ENCODE assay signal across 1 cellular context in the genomic region with DNA sequence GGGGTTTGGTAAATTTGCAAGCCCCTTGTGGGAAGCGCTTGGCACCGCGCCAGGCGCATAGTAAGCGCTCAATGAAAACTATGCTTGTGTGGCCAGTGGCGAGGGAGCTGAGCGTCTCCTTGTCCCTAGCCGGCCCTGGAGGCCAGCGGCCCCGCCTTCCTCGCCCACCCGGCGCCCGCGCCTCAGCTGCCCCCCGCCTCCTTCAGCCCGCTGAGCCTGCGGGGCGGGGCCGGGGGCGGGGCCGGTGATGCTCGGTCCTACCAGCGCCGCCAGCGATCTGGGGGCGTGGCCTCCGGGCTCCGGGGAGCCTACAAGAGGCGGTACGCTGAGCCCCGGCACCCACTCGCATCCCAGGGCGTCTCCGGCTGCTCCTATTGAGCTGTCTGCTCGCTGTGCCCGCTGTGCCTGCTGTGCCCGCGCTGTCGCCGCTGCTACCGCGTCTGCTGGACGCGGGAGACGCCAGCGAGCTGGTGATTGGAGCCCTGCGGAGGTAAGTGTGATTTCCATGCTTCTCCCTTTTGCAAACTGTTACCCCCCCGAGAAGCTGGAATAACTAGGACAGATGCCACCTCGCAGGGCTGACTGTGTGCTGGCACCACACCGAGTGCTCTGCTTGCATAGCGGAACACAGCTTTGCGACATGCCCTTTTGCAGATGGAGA.
A peak's percentile ranks its signal among the peaks of the same experiment; 100 is the strongest.
TF ChIP-seq lines count a peak whose summit lies in the region.

A gene with protein sequence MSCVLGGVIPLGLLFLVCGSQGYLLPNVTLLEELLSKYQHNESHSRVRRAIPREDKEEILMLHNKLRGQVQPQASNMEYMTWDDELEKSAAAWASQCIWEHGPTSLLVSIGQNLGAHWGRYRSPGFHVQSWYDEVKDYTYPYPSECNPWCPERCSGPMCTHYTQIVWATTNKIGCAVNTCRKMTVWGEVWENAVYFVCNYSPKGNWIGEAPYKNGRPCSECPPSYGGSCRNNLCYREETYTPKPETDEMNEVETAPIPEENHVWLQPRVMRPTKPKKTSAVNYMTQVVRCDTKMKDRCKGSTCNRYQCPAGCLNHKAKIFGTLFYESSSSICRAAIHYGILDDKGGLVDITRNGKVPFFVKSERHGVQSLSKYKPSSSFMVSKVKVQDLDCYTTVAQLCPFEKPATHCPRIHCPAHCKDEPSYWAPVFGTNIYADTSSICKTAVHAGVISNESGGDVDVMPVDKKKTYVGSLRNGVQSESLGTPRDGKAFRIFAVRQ (plus strand): TSS at position 342 of the 661 bp plus-strand sequence. CDS start 18,511 bp downstream, outside the sequence.

TF ChIP-seq in K562, 482 proteins besides CTCF, POLR2A, EP300 and RAD21 (continued from another document):
- TF ChIP-seq, protein P1, sequence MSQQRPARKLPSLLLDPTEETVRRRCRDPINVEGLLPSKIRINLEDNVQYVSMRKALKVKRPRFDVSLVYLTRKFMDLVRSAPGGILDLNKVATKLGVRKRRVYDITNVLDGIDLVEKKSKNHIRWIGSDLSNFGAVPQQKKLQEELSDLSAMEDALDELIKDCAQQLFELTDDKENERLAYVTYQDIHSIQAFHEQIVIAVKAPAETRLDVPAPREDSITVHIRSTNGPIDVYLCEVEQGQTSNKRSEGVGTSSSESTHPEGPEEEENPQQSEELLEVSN (IDR thresholded peaks at IDR 0.05; ENCODE audit: borderline replicate concordance in 1 of 2, extremely low read depth in 1 of 2, insufficient read depth in 1 of 2, insufficient read length in 1 of 2, low read depth in 1 of 2, low read length in 1 of 2, poor library complexity in 1 of 2, severe bottlenecking in 1 of 2) = peak in 1 of 2 experiments; percentile 27
- TF ChIP-seq, protein P2, sequence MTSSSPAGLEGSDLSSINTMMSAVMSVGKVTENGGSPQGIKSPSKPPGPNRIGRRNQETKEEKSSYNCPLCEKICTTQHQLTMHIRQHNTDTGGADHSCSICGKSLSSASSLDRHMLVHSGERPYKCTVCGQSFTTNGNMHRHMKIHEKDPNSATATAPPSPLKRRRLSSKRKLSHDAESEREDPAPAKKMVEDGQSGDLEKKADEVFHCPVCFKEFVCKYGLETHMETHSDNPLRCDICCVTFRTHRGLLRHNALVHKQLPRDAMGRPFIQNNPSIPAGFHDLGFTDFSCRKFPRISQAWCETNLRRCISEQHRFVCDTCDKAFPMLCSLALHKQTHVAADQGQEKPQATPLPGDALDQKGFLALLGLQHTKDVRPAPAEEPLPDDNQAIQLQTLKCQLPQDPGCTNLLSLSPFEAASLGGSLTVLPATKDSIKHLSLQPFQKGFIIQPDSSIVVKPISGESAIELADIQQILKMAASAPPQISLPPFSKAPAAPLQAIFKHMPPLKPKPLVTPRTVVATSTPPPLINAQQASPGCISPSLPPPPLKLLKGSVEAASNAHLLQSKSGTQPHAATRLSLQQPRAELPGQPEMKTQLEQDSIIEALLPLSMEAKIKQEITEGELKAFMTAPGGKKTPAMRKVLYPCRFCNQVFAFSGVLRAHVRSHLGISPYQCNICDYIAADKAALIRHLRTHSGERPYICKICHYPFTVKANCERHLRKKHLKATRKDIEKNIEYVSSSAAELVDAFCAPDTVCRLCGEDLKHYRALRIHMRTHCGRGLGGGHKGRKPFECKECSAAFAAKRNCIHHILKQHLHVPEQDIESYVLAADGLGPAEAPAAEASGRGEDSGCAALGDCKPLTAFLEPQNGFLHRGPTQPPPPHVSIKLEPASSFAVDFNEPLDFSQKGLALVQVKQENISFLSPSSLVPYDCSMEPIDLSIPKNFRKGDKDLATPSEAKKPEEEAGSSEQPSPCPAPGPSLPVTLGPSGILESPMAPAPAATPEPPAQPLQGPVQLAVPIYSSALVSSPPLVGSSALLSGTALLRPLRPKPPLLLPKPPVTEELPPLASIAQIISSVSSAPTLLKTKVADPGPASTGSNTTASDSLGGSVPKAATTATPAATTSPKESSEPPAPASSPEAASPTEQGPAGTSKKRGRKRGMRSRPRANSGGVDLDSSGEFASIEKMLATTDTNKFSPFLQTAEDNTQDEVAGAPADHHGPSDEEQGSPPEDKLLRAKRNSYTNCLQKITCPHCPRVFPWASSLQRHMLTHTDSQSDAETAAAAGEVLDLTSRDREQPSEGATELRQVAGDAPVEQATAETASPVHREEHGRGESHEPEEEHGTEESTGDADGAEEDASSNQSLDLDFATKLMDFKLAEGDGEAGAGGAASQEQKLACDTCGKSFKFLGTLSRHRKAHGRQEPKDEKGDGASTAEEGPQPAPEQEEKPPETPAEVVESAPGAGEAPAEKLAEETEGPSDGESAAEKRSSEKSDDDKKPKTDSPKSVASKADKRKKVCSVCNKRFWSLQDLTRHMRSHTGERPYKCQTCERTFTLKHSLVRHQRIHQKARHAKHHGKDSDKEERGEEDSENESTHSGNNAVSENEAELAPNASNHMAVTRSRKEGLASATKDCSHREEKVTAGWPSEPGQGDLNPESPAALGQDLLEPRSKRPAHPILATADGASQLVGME (CRISPR knock-in tag; IDR thresholded peaks at IDR 0.05) = no peak
- TF ChIP-seq NFYB (IDR thresholded peaks at IDR 0.05; ENCODE audit: extremely low read depth, insufficient read length) (peak; percentile 15), POU5F1 (IDR thresholded peaks at IDR 0.05; ENCODE audit: borderline replicate concordance, low read depth, low read length, partially characterized antibody) (no peak), ZNF174 (CRISPR knock-in tag; IDR thresholded peaks at IDR 0.05) (no peak), MAZ (CRISPR knock-in tag; conservative IDR thresholded peaks at IDR 0.05 in 1 of 2, IDR thresholded peaks at IDR 0.05 in 1 of 2) (peak; percentile 24 to 68; a peak in 1 of 4 replicates), EGR1 (conservative IDR thresholded peaks at IDR 0.05) (0 out of 2 replicates have a peak, but pooled peaks have one; percentile 13), PHB (CRISPR knock-in tag; IDR thresholded peaks at IDR 0.05) (no peak), MTA3 (IDR thresholded peaks at IDR 0.05; ENCODE audit: borderline replicate concordance) (0 out of 2 replicates have a peak, but pooled peaks have one; percentile 48), CTBP1 (IDR thresholded peaks at IDR 0.05; ENCODE audit: borderline replicate concordance) (0 out of 2 replicates have a peak, but pooled peaks have one; percentile 10), ZNF263 (CRISPR knock-in tag; IDR thresholded peaks at IDR 0.05; ENCODE audit: borderline replicate concordance) (peak; percentile 30; the same call in 1 of the 2 replicates), TAL1 (IDR thresholded peaks at IDR 0.05) (no peak), NFIC (IDR thresholded peaks at IDR 0.05) (peak; percentile 99), ZNF3 (CRISPR knock-in tag; IDR thresholded peaks at IDR 0.05) (no peak), NRF1 (conservative IDR thresholded peaks at IDR 0.05 in 1 of 2, IDR thresholded peaks at IDR 0.05 in 1 of 2) (peak; percentile 55 to 60; a peak in 2 of 4 replicates), CBX3 (IDR thresholded peaks at IDR 0.05; ENCODE audit: borderline replicate concordance in 1 of 2, low read length in 2 of 2) (no peak)
- TF ChIP-seq, protein P3, sequence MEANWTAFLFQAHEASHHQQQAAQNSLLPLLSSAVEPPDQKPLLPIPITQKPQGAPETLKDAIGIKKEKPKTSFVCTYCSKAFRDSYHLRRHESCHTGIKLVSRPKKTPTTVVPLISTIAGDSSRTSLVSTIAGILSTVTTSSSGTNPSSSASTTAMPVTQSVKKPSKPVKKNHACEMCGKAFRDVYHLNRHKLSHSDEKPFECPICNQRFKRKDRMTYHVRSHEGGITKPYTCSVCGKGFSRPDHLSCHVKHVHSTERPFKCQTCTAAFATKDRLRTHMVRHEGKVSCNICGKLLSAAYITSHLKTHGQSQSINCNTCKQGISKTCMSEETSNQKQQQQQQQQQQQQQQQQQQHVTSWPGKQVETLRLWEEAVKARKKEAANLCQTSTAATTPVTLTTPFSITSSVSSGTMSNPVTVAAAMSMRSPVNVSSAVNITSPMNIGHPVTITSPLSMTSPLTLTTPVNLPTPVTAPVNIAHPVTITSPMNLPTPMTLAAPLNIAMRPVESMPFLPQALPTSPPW (CRISPR knock-in tag; IDR thresholded peaks at IDR 0.05) = peak; percentile 92
- TF ChIP-seq, protein P4, sequence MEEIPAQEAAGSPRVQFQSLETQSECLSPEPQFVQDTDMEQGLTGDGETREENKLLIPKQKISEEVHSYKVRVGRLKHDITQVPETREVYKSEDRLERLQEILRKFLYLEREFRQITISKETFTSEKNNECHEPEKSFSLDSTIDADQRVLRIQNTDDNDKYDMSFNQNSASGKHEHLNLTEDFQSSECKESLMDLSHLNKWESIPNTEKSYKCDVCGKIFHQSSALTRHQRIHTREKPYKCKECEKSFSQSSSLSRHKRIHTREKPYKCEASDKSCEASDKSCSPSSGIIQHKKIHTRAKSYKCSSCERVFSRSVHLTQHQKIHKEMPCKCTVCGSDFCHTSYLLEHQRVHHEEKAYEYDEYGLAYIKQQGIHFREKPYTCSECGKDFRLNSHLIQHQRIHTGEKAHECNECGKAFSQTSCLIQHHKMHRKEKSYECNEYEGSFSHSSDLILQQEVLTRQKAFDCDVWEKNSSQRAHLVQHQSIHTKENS (CRISPR knock-in tag; IDR thresholded peaks at IDR 0.05) = no peak
- TF ChIP-seq, protein P5, sequence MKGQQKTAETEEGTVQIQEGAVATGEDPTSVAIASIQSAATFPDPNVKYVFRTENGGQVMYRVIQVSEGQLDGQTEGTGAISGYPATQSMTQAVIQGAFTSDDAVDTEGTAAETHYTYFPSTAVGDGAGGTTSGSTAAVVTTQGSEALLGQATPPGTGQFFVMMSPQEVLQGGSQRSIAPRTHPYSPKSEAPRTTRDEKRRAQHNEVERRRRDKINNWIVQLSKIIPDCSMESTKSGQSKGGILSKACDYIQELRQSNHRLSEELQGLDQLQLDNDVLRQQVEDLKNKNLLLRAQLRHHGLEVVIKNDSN (CRISPR knock-in tag; IDR thresholded peaks at IDR 0.05) = 0 out of 2 replicates have a peak, but pooled peaks have one; percentile 18
